Comparison of ENCODE assay signal across 1 cellular context in the genomic region with DNA sequence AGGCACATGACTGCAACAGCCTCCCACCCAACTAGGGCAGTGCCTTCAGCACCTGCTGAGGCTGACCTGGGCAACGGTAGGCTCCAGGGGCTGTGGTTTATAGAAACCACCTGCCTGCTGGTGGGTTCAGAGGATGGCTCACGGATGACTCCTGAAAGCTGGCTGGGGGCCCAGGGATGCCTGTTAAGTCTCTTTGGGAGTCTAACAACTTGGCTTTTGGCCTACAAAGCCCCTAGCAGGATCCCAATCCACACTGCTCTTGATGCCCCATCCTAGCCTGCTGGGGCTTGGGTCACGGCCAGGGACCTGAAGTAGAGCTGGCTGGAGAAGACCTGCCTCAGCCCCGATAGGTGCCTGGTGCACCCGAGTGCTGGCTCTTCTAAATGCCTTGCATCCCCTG.
TF ChIP-seq lines count a peak whose summit lies in the region.

No MANE protein-coding gene starts in this region.

TF ChIP-seq in K562, 482 proteins besides CTCF, POLR2A, EP300 and RAD21:
- peak; percentile 80 for TF ChIP-seq RBM22 (IDR thresholded peaks at IDR 0.05; ENCODE audit: low read depth, low read length, poor library complexity, severe bottlenecking)
- TF ChIP-seq, protein P1, sequence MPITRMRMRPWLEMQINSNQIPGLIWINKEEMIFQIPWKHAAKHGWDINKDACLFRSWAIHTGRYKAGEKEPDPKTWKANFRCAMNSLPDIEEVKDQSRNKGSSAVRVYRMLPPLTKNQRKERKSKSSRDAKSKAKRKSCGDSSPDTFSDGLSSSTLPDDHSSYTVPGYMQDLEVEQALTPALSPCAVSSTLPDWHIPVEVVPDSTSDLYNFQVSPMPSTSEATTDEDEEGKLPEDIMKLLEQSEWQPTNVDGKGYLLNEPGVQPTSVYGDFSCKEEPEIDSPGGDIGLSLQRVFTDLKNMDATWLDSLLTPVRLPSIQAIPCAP (CRISPR knock-in tag; IDR thresholded peaks at IDR 0.05; ENCODE audit: borderline replicate concordance): no peak
